In genomic region chr16:85029413-85029794, GRCh38 we compare ENCODE assay signal across 8 cellular contexts. TPM values are rescaled to one million over a fixed set of nuclear protein-coding genes. Genes with fewer than 3 reads are reported as not detected.
DNase-seq lines count a peak whose midpoint lies in the region; ATAC-seq and TF ChIP-seq lines count a peak whose summit lies in the region.

No MANE protein-coding gene starts in this region.

- intact Hi-C loops in natural killer cell (cut with micrococcal nuclease), result loop anchor here (5.0 kb wide), 1 partner anchor 58 kb away; no protein-coding TSS in a partner anchor
- intact Hi-C loops in transverse colon (cut with DNase I; ENCODE audit: low total_unique reads), result no loop called here

- H3K4me1 Mint-ChIP-seq in brain, result peaks cover 50% of the 10 kb centered on the region
- H3K4me1 Mint-ChIP-seq in natural killer cell, result peaks cover 20 to 39% of the 10 kb centered on the region in 2 donors

- H3K36me3 ChIP-seq in GM23248 (ENCODE audit: low read depth), result no peaks in the 10 kb centered on the region
- no peaks in the 10 kb centered on the region for H3K36me3 ChIP-seq in transverse colon

- TF ChIP-seq EP300 in transverse colon (IDR thresholded peaks at IDR 0.05; ENCODE audit: low read depth), result no peak

- no peak for TF ChIP-seq POLR2A in transverse colon (IDR thresholded peaks at IDR 0.05)

- H3K4me1 ChIP-seq in GM23248 (ENCODE audit: insufficient read depth), result peaks cover 26% of the 10 kb centered on the region
- peaks cover 7 to 52% (median 39%) of the 10 kb centered on the region in 4 donors for H3K4me1 ChIP-seq in transverse colon

- H3K9ac ChIP-seq in GM23248, result peak overlapping the region; percentile 89

- WGBS in GM23248 (ENCODE audit: low coverage in 1 of 2, low lambda C conversion rate in 2 of 2, missing lambda C conversion rate in 2 of 2), 2 experiments, result 6 to 8% methylated on average over 5 of the region's 5 CpGs
- 0 to 11% methylated on average over 4 to 5 of the region's 5 CpGs for WGBS in transverse colon (ENCODE audit: low coverage in 1 of 2), 2 donors

- H3K4me3 ChIP-seq in GM23248 (peak overlapping the region; percentile 87), transverse colon (peak overlapping the region in 1 of 4 donors; percentile 94)

- no peaks in the 10 kb centered on the region for H3K27me3 Mint-ChIP-seq in brain
- no peaks in the 10 kb centered on the region for H3K27me3 Mint-ChIP-seq in natural killer cell (ENCODE audit: low read depth in 2 of 2)

- in situ Hi-C loops in GM23248 (cut with MboI) (no loop called here), transverse colon (cut with MboI; ENCODE audit: low pct_ligation_motif_present in 1 of 4, low pct_unique_long_range_greater_than_20kb in 1 of 4, low sequenced_read_pairs in 3 of 4) (no loop called here)

- H3K9me2 ChIP-seq in GM23248 (ENCODE audit: insufficient read depth), result no peaks in the 10 kb centered on the region

- no peaks in the 10 kb centered on the region for H4K20me1 ChIP-seq in GM23248 (ENCODE audit: insufficient read depth)

- ATAC-seq in natural killer cell (peak in 2 of 3 donors; percentile 20 to 33), HG03097 (IDR thresholded peaks at IDR 0.05; ENCODE audit: low FRiP score, unreplicated experiment) (no peak)

- H2AFZ ChIP-seq in GM23248, result peak overlapping the region; percentile 79

- TF ChIP-seq CTCF in 22Rv1 (IDR thresholded peaks at IDR 0.05) (no peak), brain (conservative IDR thresholded peaks at IDR 0.05) (no peak), natural killer cell (IDR thresholded peaks at IDR 0.05) (no peak), transverse colon (IDR thresholded peaks at IDR 0.05) (no peak)

- H3K27me3 ChIP-seq in GM23248 (replicated peaks; ENCODE audit: insufficient read depth), result no peaks in the 10 kb centered on the region
- H3K27me3 ChIP-seq in transverse colon, result no peaks in the 10 kb centered on the region

- H3F3A ChIP-seq in GM23248 (ENCODE audit: insufficient read depth), result peaks cover 20% of the 10 kb centered on the region

- H3K9me3 ChIP-seq in GM23248 (ENCODE audit: low read depth) (no peaks in the 10 kb centered on the region), transverse colon (no peaks in the 10 kb centered on the region)

- peak overlapping the region; percentile 98 for H3K4me2 ChIP-seq in GM23248 (ENCODE audit: unreplicated experiment)

- H3K27ac Mint-ChIP-seq in brain, result peak overlapping the region; percentile 70 to 95 (median 85)
- peak overlapping the region; percentile 79 to 97 for H3K27ac Mint-ChIP-seq in natural killer cell

- peak overlapping the region; percentile 66 for H3K27ac ChIP-seq in 22Rv1
- H3K27ac ChIP-seq in GM23248, result peak overlapping the region; percentile 85
- peak overlapping the region; percentile 91 to 95 (median 92) for H3K27ac ChIP-seq in transverse colon

- H3K9me3 Mint-ChIP-seq in brain, result peaks cover 0 to 2% (median 0%) of the 10 kb centered on the region in 5 experiments
- H3K9me3 Mint-ChIP-seq in natural killer cell, result no peaks in the 10 kb centered on the region

- no peaks in the 10 kb centered on the region for H3K79me2 ChIP-seq in GM23248 (ENCODE audit: insufficient read depth)

- peak; percentile 86 for DNase-seq in GM23248
- DNase-seq in T-helper 2 cell, result peak in 4 of 5 experiments; percentile 24 to 73 (median 48)
- DNase-seq in natural killer cell, result peak; percentile 19
- peak; percentile 46 for DNase-seq in transverse colon
- DNase-seq in NCI-H146 treated with DMSO at 0.1 percent for 48 hours (lab: John Stamatoyannopoulos, UW; ENCODE audit: unreplicated experiment), result no peak

- H3K4me3 Mint-ChIP-seq in brain, result peak overlapping the region; percentile 88 to 92 (median 88)
- peak overlapping the region; percentile 90 for H3K4me3 Mint-ChIP-seq in natural killer cell

- H3K36me3 Mint-ChIP-seq in brain (peaks cover 27% of the 10 kb centered on the region), natural killer cell (no peaks in the 10 kb centered on the region)

RNA-seq across cellular contexts. Expression of gene KIAA0513, which starts 1.8 kb away (rescaled TPM):
- 5.3 and 7.6 TPM in 2 replicates for total RNA-seq in GM23248 (2014; rRNA removed; shearing (Covaris generic))
- 5.4 and 5.8 TPM in 2 replicates for polyA plus RNA-seq in GM23248 (2016; fragmentation: Nextera tagmentation; extraction: Ambion mirVana)
- 18.2 TPM for polyA plus RNA-seq in brain (ENCODE audit: insufficient read depth, low read depth, low replicate concordance)
- total RNA-seq in natural killer cell, result 10 to 100 TPM in 2 of 3 donors, 1 to 10 TPM in 1; 7.9 to 17.7 (median 12.1) TPM
- total RNA-seq in transverse colon, result 10 to 100 TPM; 18.5 to 41.3 (median 34.5) TPM

RNA-seq across cellular contexts. Expression of gene ZDHHC7, which starts 18.1 kb away (rescaled TPM):
- 71.8 and 95.2 TPM in 2 replicates for total RNA-seq in GM23248 (2014; rRNA removed; shearing (Covaris generic))
- polyA plus RNA-seq in GM23248 (2016; fragmentation: Nextera tagmentation; extraction: Ambion mirVana) (39.3 and 39.9 TPM in 2 replicates), brain (ENCODE audit: insufficient read depth, low read depth, low replicate concordance) (18.0 TPM)
- total RNA-seq in natural killer cell (10 to 100 TPM; 37.9 to 64.9 (median 45.2) TPM), transverse colon (100 to 1,000 TPM; 100 to 940 (median 120) TPM)
